8 cellular contexts compared by ENCODE assay signal in genomic region chr2:32009479-32010256, GRCh38. TPM values are rescaled to one million over a fixed set of nuclear protein-coding genes. Genes with fewer than 3 reads are reported as not detected.
DNase-seq lines count a peak whose midpoint lies in the region; ATAC-seq, FAIRE-seq and TF ChIP-seq lines count a peak whose summit lies in the region.

No MANE protein-coding gene starts in this region.

- H3K36me3 ChIP-seq in osteoblast (ENCODE audit: insufficient read depth, low read length) = peaks cover 2% of the 10 kb centered on the region

- peaks cover 37% of the 10 kb centered on the region for H4K20me1 ChIP-seq in osteoblast (ENCODE audit: insufficient read depth, low read length)

- DNase-seq in SHP77 (lab: John Stamatoyannopoulos, UW) (peak; percentile 7 to 22), SHP77 treated with DMSO at 0.1 percent for 48 hours (lab: John Stamatoyannopoulos, UW) (no peak), RPMI7951 (ENCODE audit: low read depth) (peak; percentile 38), glomerular visceral epithelial cell (ENCODE audit: extremely low spot score) (peak; percentile 25), osteoblast (ENCODE audit: insufficient read length, low spot score, missing footprints) (peak; percentile 91), urothelium cell line (ENCODE audit: low spot score) (peak; percentile 53)
- peak; percentile 44 for DNase-seq in activated naive CD4-positive, alpha-beta T cell treated with Interleukin-2 at 50 U/mL for 16 hours

- H3K27ac ChIP-seq in osteoblast (ENCODE audit: low read depth, low read length) = peak overlapping the region; percentile 53

- H2AFZ ChIP-seq in osteoblast (ENCODE audit: low read length) = peak overlapping the region; percentile 55

- peak overlapping the region; percentile 81 for H3K4me2 ChIP-seq in osteoblast (ENCODE audit: insufficient read depth, low read length)

- no peak for TF ChIP-seq CTCF in osteoblast (IDR thresholded peaks at IDR 0.05; ENCODE audit: extremely low read depth, low read depth, low read length)

- H3K79me2 ChIP-seq in osteoblast (ENCODE audit: insufficient read depth, low read length) = peaks cover 51% of the 10 kb centered on the region

- H3K27me3 ChIP-seq in osteoblast (ENCODE audit: insufficient read depth, low read length) = no peaks in the 10 kb centered on the region

- peak; percentile 20 for ATAC-seq in HG02938 (IDR thresholded peaks at IDR 0.05; ENCODE audit: unreplicated experiment)

- H3K4me3 ChIP-seq in osteoblast (ENCODE audit: insufficient read depth, low read length) = peak overlapping the region; percentile 90

- H3K9me3 ChIP-seq in osteoblast (ENCODE audit: low read depth, low read length) = no peaks in the 10 kb centered on the region

- H3K4me1 ChIP-seq in osteoblast (ENCODE audit: insufficient read depth, low read length) = peaks cover 10% of the 10 kb centered on the region

- FAIRE-seq in urothelium cell line (lab: Jason Lieb, UNC) = no peak

RNA-seq across cellular contexts. Expression of gene MEMO1, which starts 1.1 kb away (rescaled TPM):
- 74.3 and 78.6 TPM in 2 replicates for total RNA-seq in RPMI7951 (2014; rRNA removed; shearing (Covaris generic))
- 35.1 and 37.6 TPM in 2 replicates for total RNA-seq in osteoblast

RNA-seq across cellular contexts. Expression of gene DPY30, which starts 29.9 kb away (rescaled TPM):
- total RNA-seq in RPMI7951 (2014; rRNA removed; shearing (Covaris generic)) = 149 and 158 TPM in 2 replicates
- 30.4 and 41.3 TPM in 2 replicates for total RNA-seq in osteoblast

RNA-seq across cellular contexts. Expression of gene SPAST, which starts 53.7 kb away (rescaled TPM):
- total RNA-seq in RPMI7951 (2014; rRNA removed; shearing (Covaris generic)) = 19.9 and 23.6 TPM in 2 replicates
- total RNA-seq in osteoblast = 31.5 and 34.2 TPM in 2 replicates
